ENCODE assay signal across 22 cellular contexts in genomic region chr2:235499306-235499812, GRCh38.
"Had no signal": no experiment of that assay in that cellular context is flagged by ENCODE, and none has a peak within 500 bp of the region (broad histone marks: within the 10 kb centered on the region; RNA-seq: fewer than 3 reads in every experiment).

No MANE protein-coding gene starts in this region.

- H3K36me3 Mint-ChIP-seq: activated naive CD4-positive, alpha-beta T cell treated with anti-CD3 and anti-CD28 coated beads, Interleukin-2, amount 50 U/mL, for 72 hours; mesothelial cell of epicardium; stimulated activated effector memory CD8-positive, alpha-beta T cell treated with anti-CD3 and anti-CD28 coated beads, Interleukin-12 subunit alpha, Interleukin-12 subunit beta, amount 100 ng/mL, for 72 hours had no signal

- H3K4me3 Mint-ChIP-seq: activated T-cell treated with anti-CD3 and anti-CD28 coated beads, Interleukin-2, amount 50 U/mL, for 24 hours; activated T-helper 17 cell treated with anti-CD3 and anti-CD28 coated beads, Interleukin-2, amount 50 U/mL, for 72 hours; mesothelial cell of epicardium; naive thymus-derived CD8-positive, alpha-beta T cell; stimulated activated effector memory CD8-positive, alpha-beta T cell treated with anti-CD3 and anti-CD28 coated beads, Interleukin-12 subunit alpha, Interleukin-12 subunit beta, amount 100 ng/mL, for 72 hours had no signal

- H3K9me3 Mint-ChIP-seq: activated naive CD4-positive, alpha-beta T cell treated with anti-CD3 and anti-CD28 coated beads, Interleukin-2, amount 50 U/mL, for 72 hours; activated T-cell treated with anti-CD3 and anti-CD28 coated beads, Interleukin-2, amount 50 U/mL, for 24 hours; activated T-helper 17 cell treated with anti-CD3 and anti-CD28 coated beads, Interleukin-2, amount 50 U/mL, for 72 hours; mesothelial cell of epicardium; stimulated activated effector memory CD8-positive, alpha-beta T cell treated with anti-CD3 and anti-CD28 coated beads, Interleukin-12 subunit alpha, Interleukin-12 subunit beta, amount 100 ng/mL, for 72 hours had no signal

- H3K27ac ChIP-seq: breast epithelium, coronary artery, esophagus squamous epithelium, gastrocnemius medialis, left ventricle myocardium inferior, psoas muscle, upper lobe of left lung had no signal

- H3K9me3 ChIP-seq: breast epithelium, esophagus squamous epithelium, gastrocnemius medialis, left ventricle myocardium inferior, psoas muscle, upper lobe of left lung had no signal

- H3K4me3 ChIP-seq: breast epithelium, coronary artery, esophagus squamous epithelium, gastrocnemius medialis, left ventricle myocardium inferior, psoas muscle, upper lobe of left lung had no signal

- H3K36me3 ChIP-seq: breast epithelium, esophagus squamous epithelium, gastrocnemius medialis, left ventricle myocardium inferior, upper lobe of left lung had no signal

- H3K27ac Mint-ChIP-seq: activated naive CD4-positive, alpha-beta T cell treated with anti-CD3 and anti-CD28 coated beads, Interleukin-2, amount 50 U/mL, for 72 hours; activated T-cell treated with anti-CD3 and anti-CD28 coated beads, Interleukin-2, amount 50 U/mL, for 24 hours; activated T-helper 17 cell treated with anti-CD3 and anti-CD28 coated beads, Interleukin-2, amount 50 U/mL, for 72 hours; mesothelial cell of epicardium; stimulated activated effector memory CD8-positive, alpha-beta T cell treated with anti-CD3 and anti-CD28 coated beads, Interleukin-12 subunit alpha, Interleukin-12 subunit beta, amount 100 ng/mL, for 72 hours had no signal

- H3K27me3 ChIP-seq: breast epithelium, gastrocnemius medialis, upper lobe of left lung had no signal

- ATAC-seq: activated naive CD4-positive, alpha-beta T cell treated with anti-CD3 and anti-CD28 coated beads, Interleukin-2, amount 50 U/mL, for 72 hours; activated T-helper 17 cell treated with anti-CD3 and anti-CD28 coated beads, Interleukin-2, amount 50 U/mL, for 72 hours; gastrocnemius medialis; naive thymus-derived CD8-positive, alpha-beta T cell; psoas muscle; right cardiac atrium; stimulated activated effector memory CD8-positive, alpha-beta T cell treated with anti-CD3 and anti-CD28 coated beads, Interleukin-12 subunit alpha, Interleukin-12 subunit beta, amount 100 ng/mL, for 72 hours had no signal

- DNase-seq: activated CD4-positive, alpha-beta T cell treated with anti-CD3 and anti-CD28 coated beads, Interleukin-2, amount 50 U/mL, for 1 hour; activated CD4-positive, CD25-positive, alpha-beta regulatory T cell treated with anti-CD3 and anti-CD28 coated beads, Interleukin-2, amount 50 U/mL, for 72 hours; activated CD8-positive, alpha-beta memory T cell treated with anti-CD3 and anti-CD28 coated beads, Interleukin-2, amount 50 U/mL, for 4 hours; activated T-cell treated with anti-CD3 and anti-CD28 coated beads, Interleukin-2, amount 50 U/mL, for 24 hours; cerebellar nuclear complex; esophagus squamous epithelium; gastrocnemius medialis; hippocampal formation; left ventricle myocardium inferior; naive thymus-derived CD8-positive, alpha-beta T cell; psoas muscle; right cardiac atrium; stimulated activated CD4-positive, alpha-beta T cell treated with anti-CD3 and anti-CD28 coated beads, Interleukin-1b, Interleukin-23, amount 100 ng/mL, for 48 hours; SW 1271; T-helper 2 cell had no signal
